19 cellular contexts compared by ENCODE assay signal in the genomic region with DNA sequence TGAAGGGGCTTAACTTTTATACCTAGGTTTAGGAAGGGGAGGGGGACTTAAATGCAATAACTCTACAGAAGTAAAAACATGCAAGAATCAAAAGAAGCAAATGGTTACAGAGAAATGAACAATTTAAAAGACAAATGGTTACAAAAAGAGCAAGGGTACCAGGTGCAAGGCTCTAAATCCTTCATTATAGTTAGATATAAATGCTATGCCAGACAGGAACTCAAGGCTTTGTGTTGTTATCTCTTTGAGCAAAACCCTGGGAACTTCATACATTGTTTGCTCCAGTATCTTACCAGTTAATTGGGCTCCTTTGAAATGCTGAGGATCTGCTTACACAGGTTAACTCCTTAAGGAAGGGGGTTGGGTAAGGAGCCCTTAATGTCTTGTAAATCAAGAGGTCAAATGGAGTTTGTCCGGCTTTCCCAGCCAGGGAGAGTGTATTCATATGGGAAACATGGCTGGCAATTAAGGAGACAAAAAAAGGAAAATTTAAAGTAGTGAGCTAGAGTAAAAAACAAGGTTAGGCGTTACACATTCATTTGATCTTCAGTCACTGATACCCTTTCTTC.
"Had no signal": no experiment of that assay in that cellular context is flagged by ENCODE, and none has a peak within 500 bp of the region (broad histone marks: within the 10 kb centered on the region; RNA-seq: fewer than 3 reads in every experiment).

No MANE protein-coding gene starts in this region.

- ATAC-seq: body of pancreas; effector memory CD8-positive, alpha-beta T cell; foreskin keratinocyte; heart left ventricle; left ventricle myocardium superior; right cardiac atrium had no signal

- H3K4me1 ChIP-seq: adrenal gland, body of pancreas, foreskin keratinocyte, heart left ventricle, tibial nerve had no signal

- H3K4me1 Mint-ChIP-seq: activated naive CD8-positive, alpha-beta T cell treated with anti-CD3 and anti-CD28 coated beads for 36 hours; neural crest cell had no signal

- H3K27ac Mint-ChIP-seq: activated naive CD4-positive, alpha-beta T cell treated with anti-CD3 and anti-CD28 coated beads for 36 hours; activated naive CD8-positive, alpha-beta T cell treated with anti-CD3 and anti-CD28 coated beads for 36 hours; effector memory CD8-positive, alpha-beta T cell; naive B cell had no signal

- H3K27me3 ChIP-seq: adrenal gland, body of pancreas, heart left ventricle, tibial nerve had no signal

- H3K4me3 ChIP-seq: adrenal gland, body of pancreas, heart left ventricle, tibial nerve had no signal

- H3K27me3 Mint-ChIP-seq: activated naive CD8-positive, alpha-beta T cell treated with anti-CD3 and anti-CD28 coated beads for 36 hours; effector memory CD8-positive, alpha-beta T cell; naive B cell had no signal

- H3K27ac ChIP-seq: adrenal gland, body of pancreas, foreskin keratinocyte, heart left ventricle, tibial nerve had no signal

- H3K4me3 Mint-ChIP-seq: activated naive CD4-positive, alpha-beta T cell treated with anti-CD3 and anti-CD28 coated beads for 36 hours; activated naive CD8-positive, alpha-beta T cell treated with anti-CD3 and anti-CD28 coated beads for 36 hours; effector memory CD8-positive, alpha-beta T cell; neural crest cell had no signal

- H3K36me3 ChIP-seq: adrenal gland had no signal

- DNase-seq: activated CD4-positive, alpha-beta T cell treated with anti-CD3 and anti-CD28 coated beads for 4 hours; activated CD4-positive, alpha-beta T cell treated with anti-CD3 and anti-CD28 coated beads, Interleukin-2, amount 50 U/mL, for 4 hours; activated effector memory CD4-positive, alpha-beta T cell treated with anti-CD3 and anti-CD28 coated beads, Interleukin-2, amount 50 U/mL, for 16 hours; activated naive CD4-positive, alpha-beta T cell treated with anti-CD3 and anti-CD28 coated beads for 36 hours; activated naive CD8-positive, alpha-beta T cell treated with anti-CD3 and anti-CD28 coated beads for 36 hours; activated T-cell treated with anti-CD3 and anti-CD28 coated beads for 4 hours; adrenal gland; aorta; body of pancreas; cortex of kidney; effector memory CD8-positive, alpha-beta T cell; foreskin keratinocyte; heart left ventricle; left ventricle myocardium superior; naive B cell; right cardiac atrium; stimulated activated naive CD4-positive, alpha-beta T cell treated with Interleukin-2 at 50 U/mL for 16 hours had no signal

- H3K9me3 ChIP-seq: adrenal gland had no signal
